ENCODE assay signal across 14 cellular contexts in the genomic region with DNA sequence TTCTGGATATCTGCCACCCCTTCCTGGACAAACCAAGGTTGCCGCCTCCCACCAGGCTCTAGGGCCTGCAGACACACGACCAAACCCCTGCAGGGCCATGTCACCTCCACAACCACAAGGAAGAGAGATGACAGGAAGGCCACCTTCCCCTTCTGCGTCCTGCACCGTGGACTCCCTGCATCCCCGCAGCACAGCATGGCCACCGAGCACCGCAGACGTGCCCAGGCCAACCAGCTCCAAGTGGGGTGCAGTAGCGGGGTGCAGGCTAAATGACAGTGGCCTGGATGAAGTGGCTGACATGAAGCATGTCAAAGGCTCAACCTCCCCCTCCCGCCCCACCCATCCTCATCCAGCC.
"Had no signal": no experiment of that assay in that cellular context is flagged by ENCODE, and none has a peak within 500 bp of the region (broad histone marks: within the 10 kb centered on the region; RNA-seq: fewer than 3 reads in every experiment).

No MANE protein-coding gene starts in this region.

- H3K27ac ChIP-seq: esophagus squamous epithelium, neutrophil, parathyroid adenoma, tibial nerve, WERI-Rb-1 had no signal

- DNase-seq: activated CD4-positive, alpha-beta T cell treated with anti-CD3 and anti-CD28 coated beads, Interleukin-2, amount 50 U/mL, for 4 hours; activated T-cell treated with anti-CD3 and anti-CD28 coated beads for 4 hours; effector memory CD8-positive, alpha-beta T cell; esophagus squamous epithelium; left cardiac atrium; natural killer cell; stimulated activated naive CD4-positive, alpha-beta T cell treated with Interleukin-2 at 50 U/mL for 16 hours; SW 1271; WERI-Rb-1 had no signal

- H3K27me3 Mint-ChIP-seq: activated naive CD8-positive, alpha-beta T cell; effector memory CD8-positive, alpha-beta T cell had no signal

- H3K27ac Mint-ChIP-seq: activated naive CD8-positive, alpha-beta T cell had no signal

- H3K9me3 ChIP-seq: esophagus squamous epithelium, neutrophil, tibial nerve had no signal

- H3K36me3 Mint-ChIP-seq: natural killer cell had no signal

- H3K9ac ChIP-seq: parathyroid adenoma had no signal

- H3K4me3 Mint-ChIP-seq: activated naive CD8-positive, alpha-beta T cell; activated T-helper 1 cell treated with anti-CD3 and anti-CD28 coated beads, Interleukin-12 subunit alpha, Interleukin-12 subunit beta, Interleukin-2, Interleukin-4 antibody, amounts not matched to agents 30 ng/mL and 10 ng/mL and 1 ng/mL, durations not matched to agents 14 hours and 24 hours and 36 hours; effector memory CD8-positive, alpha-beta T cell; natural killer cell had no signal

- H3K27me3 ChIP-seq: esophagus squamous epithelium, neutrophil, tibial nerve had no signal

- H3K9me3 Mint-ChIP-seq: activated T-helper 1 cell treated with anti-CD3 and anti-CD28 coated beads, Interleukin-12 subunit alpha, Interleukin-12 subunit beta, Interleukin-2, Interleukin-4 antibody, amounts not matched to agents 30 ng/mL and 10 ng/mL and 1 ng/mL, durations not matched to agents 14 hours and 24 hours and 36 hours; effector memory CD8-positive, alpha-beta T cell; natural killer cell had no signal

- H3K4me3 ChIP-seq: esophagus squamous epithelium, tibial nerve had no signal

- H2AFZ ChIP-seq: parathyroid adenoma had no signal

- H3K4me1 ChIP-seq: esophagus squamous epithelium, parathyroid adenoma had no signal

- ATAC-seq: effector memory CD8-positive, alpha-beta T cell; natural killer cell had no signal
